ENCODE assay signal across 7 cellular contexts in genomic region chr19:19064811-19065745, GRCh38. TPM values are rescaled to one million over a fixed set of nuclear protein-coding genes. Genes with fewer than 3 reads are reported as not detected.
DNase-seq lines count a peak whose midpoint lies in the region; ATAC-seq, FAIRE-seq and TF ChIP-seq lines count a peak whose summit lies in the region.

No MANE protein-coding gene starts in this region.

- TF ChIP-seq CTCF in bronchial epithelial cell (IDR thresholded peaks at IDR 0.05; ENCODE audit: insufficient read depth, low read length, severe bottlenecking), result no peak

- H3K36me3 ChIP-seq in bronchial epithelial cell (ENCODE audit: control insufficient read depth, insufficient read depth, low read length) (no peaks in the 10 kb centered on the region), subcutaneous abdominal adipose tissue (ENCODE audit: control insufficient read depth in 5 of 5, insufficient read depth in 5 of 5, low read length in 5 of 5) (no peaks in the 10 kb centered on the region)

- peak overlapping the region; percentile 44 for H3K27ac ChIP-seq in subcutaneous abdominal adipose tissue (ENCODE audit: low read depth, low read length)

- FAIRE-seq in GM19239 (lab: Jason Lieb, UNC) (peak; percentile 56), bronchial epithelial cell (lab: Jason Lieb, UNC) (peak; percentile 13)

- H3K27me3 ChIP-seq in bronchial epithelial cell (ENCODE audit: control insufficient read depth, insufficient read depth, low read length) (no peaks in the 10 kb centered on the region), subcutaneous abdominal adipose tissue (ENCODE audit: control insufficient read depth in 5 of 5, insufficient read depth in 4 of 5, low read length in 5 of 5) (no peaks in the 10 kb centered on the region)

- H3K9me3 ChIP-seq in subcutaneous abdominal adipose tissue (ENCODE audit: control insufficient read depth in 5 of 5, low read length in 5 of 5), result no peaks in the 10 kb centered on the region

- H3K4me3 ChIP-seq in bronchial epithelial cell (ENCODE audit: low read depth, low read length) (peak overlapping the region; percentile 66), subcutaneous abdominal adipose tissue (ENCODE audit: low read depth in 1 of 5, low read length in 5 of 5) (peak overlapping the region; percentile 79 to 94 (median 89))

- H3K9ac ChIP-seq in subcutaneous abdominal adipose tissue (ENCODE audit: low read length in 5 of 5), result peak overlapping the region; percentile 4 to 88 (median 78)

- no peak for ATAC-seq in HG02970 (IDR thresholded peaks at IDR 0.05; ENCODE audit: low FRiP score, unreplicated experiment)

- peak; percentile 19 for DNase-seq in GM19239 (ENCODE audit: insufficient read length, low spot score)
- DNase-seq in RPMI8226, result peak; percentile 35
- no peak for DNase-seq in bronchial epithelial cell (ENCODE audit: low read depth)
- DNase-seq in medulla oblongata (ENCODE audit: extremely low spot score), result peak; percentile 10
- no peak for DNase-seq in NCI-H345 (lab: John Stamatoyannopoulos, UW)

- peaks cover 5 to 61% (median 53%) of the 10 kb centered on the region in 5 donors for H3K4me1 ChIP-seq in subcutaneous abdominal adipose tissue (ENCODE audit: control insufficient read depth in 5 of 5, insufficient read depth in 5 of 5, low read length in 5 of 5)

RNA-seq across cellular contexts. Expression of gene SLC25A42, which starts 1.3 kb away (rescaled TPM):
- 1.3 TPM in 2 replicates for total RNA-seq in bronchial epithelial cell

RNA-seq across cellular contexts. Expression of gene ARMC6, which starts 31.7 kb away (rescaled TPM):
- total RNA-seq in bronchial epithelial cell, result 37.5 and 78.2 TPM in 2 replicates

RNA-seq across cellular contexts. Expression of gene SUGP2, which starts 31.8 kb away (rescaled TPM):
- total RNA-seq in bronchial epithelial cell, result 19.5 and 21.6 TPM in 2 replicates

Comparison
In these comparisons a context has a peak if more than half of its experiments do, and no peak if none do; other contexts are left out.
1. DNase-seq: peak in GM19239 (single experiment), RPMI8226 (single experiment) and medulla oblongata (single experiment); none in bronchial epithelial cell (single experiment) and NCI-H345 (single experiment).